Comparison of ENCODE assay signal across 1 cellular context in the genomic region with DNA sequence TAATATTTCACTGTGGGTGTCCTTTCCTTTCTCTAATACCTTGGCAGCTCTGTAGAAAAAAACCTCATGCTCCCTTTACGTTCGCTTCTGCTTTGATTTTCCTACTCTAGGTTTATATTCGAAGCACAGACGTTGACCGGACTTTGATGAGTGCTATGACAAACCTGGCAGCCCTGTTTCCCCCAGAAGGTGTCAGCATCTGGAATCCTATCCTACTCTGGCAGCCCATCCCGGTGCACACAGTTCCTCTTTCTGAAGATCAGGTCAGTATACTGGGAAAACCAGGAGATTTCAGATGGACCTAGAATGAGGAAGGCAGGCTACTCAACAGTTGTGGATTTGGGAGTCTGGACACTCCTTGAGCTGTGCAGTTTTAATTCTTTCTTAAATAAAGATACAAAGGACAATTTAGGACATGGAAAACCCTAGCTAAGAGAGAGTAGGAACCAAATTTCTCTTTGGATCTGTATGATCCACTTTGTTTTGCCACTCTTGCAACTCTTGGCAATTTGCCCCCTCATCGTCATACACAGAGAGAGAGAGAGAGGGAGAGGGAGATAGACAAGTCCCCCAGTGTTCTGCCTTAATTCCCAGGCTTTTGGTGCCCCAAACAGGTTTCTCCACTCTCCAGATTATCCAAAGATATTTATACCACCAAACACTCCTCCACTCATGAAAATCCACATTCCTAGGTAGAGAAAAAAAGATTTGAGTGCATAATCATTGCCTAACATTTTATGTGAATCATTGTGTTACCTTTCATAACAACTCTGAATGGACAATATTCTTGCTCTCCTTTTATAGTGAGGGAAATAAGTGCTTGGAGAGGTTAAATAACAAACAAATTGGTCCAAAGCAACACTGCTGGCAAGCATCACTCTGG.
TF ChIP-seq lines count a peak whose summit lies in the region.

No MANE protein-coding gene starts in this region.

TF ChIP-seq in K562, 482 proteins besides CTCF, POLR2A, EP300 and RAD21 (continued from another document):
- TF ChIP-seq, protein P1, sequence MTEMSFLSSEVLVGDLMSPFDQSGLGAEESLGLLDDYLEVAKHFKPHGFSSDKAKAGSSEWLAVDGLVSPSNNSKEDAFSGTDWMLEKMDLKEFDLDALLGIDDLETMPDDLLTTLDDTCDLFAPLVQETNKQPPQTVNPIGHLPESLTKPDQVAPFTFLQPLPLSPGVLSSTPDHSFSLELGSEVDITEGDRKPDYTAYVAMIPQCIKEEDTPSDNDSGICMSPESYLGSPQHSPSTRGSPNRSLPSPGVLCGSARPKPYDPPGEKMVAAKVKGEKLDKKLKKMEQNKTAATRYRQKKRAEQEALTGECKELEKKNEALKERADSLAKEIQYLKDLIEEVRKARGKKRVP (CRISPR knock-in tag; IDR thresholded peaks at IDR 0.05) = no peak
- TF ChIP-seq E2F3 (CRISPR knock-in tag; IDR thresholded peaks at IDR 0.05) (no peak), MBD1 (CRISPR knock-in tag; IDR thresholded peaks at IDR 0.05) (no peak), CBX8 (IDR thresholded peaks at IDR 0.05; ENCODE audit: borderline replicate concordance, extremely low read depth, low read depth, low read length, poor library complexity, severe bottlenecking) (no peak), ZNF431 (CRISPR knock-in tag; IDR thresholded peaks at IDR 0.05) (no peak)
